8 cellular contexts compared by ENCODE assay signal in the genomic region with DNA sequence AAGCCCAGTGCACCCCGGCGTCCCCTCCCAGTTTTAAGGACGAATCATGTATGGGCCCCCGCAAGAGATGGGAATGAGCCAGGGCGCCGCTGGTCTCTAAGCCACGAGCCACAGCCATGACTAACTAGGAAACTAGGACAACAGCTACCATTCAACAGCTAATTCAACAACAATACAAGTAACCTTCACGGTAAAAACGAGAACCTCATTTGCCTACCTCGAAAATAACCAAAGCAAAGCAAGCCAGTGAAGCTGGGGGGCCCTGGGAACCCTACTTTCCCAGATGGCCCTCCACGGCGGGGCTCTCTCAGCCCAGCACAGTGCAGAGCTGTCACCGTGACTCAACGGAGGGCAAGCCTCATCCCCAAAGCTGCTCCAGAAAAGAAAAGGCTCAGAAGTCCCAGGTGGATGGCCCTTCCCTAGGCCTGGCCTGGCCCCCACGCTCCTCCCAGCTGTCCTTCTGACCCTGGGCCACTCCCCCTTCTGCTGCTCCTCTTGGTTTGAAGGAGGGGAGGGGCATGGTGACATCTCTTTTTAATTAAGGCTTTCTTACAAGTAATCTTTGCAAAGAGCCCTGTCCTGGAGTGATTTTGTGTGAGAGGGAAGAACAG.
A peak's percentile ranks its signal among the peaks of the same experiment; 100 is the strongest.
DNase-seq lines count a peak whose midpoint lies in the region; ATAC-seq lines count a peak whose summit lies in the region.

No MANE protein-coding gene starts in this region.

- H3K4me1 Mint-ChIP-seq in activated naive CD4-positive, alpha-beta T cell treated with anti-CD3 and anti-CD28 coated beads for 36 hours (ENCODE audit: low read depth): peaks cover 58% of the 10 kb centered on the region
- H3K4me1 Mint-ChIP-seq in activated CD8-positive, alpha-beta T cell treated with anti-CD3 and anti-CD28 coated beads, Interleukin-2, amount 10 ng/mL, durations not matched to agents 7 days and 5 days (ENCODE audit: low read depth): peaks cover 84% of the 10 kb centered on the region

- H3K4me3 ChIP-seq in skeletal muscle cell (ENCODE audit: low read depth, low read length): no peak overlapping the region

- H3K27me3 Mint-ChIP-seq in activated naive CD4-positive, alpha-beta T cell treated with anti-CD3 and anti-CD28 coated beads for 36 hours (ENCODE audit: low read depth): peaks cover 23% of the 10 kb centered on the region
- H3K27me3 Mint-ChIP-seq in activated CD8-positive, alpha-beta T cell treated with anti-CD3 and anti-CD28 coated beads, Interleukin-2, amount 10 ng/mL, durations not matched to agents 7 days and 5 days (ENCODE audit: low read depth): no peaks in the 10 kb centered on the region

- H3K9me3 Mint-ChIP-seq in activated naive CD4-positive, alpha-beta T cell treated with anti-CD3 and anti-CD28 coated beads for 36 hours: no peaks in the 10 kb centered on the region
- no peaks in the 10 kb centered on the region for H3K9me3 Mint-ChIP-seq in activated CD8-positive, alpha-beta T cell treated with anti-CD3 and anti-CD28 coated beads, Interleukin-2, amount 10 ng/mL, durations not matched to agents 7 days and 5 days (ENCODE audit: insufficient read depth)

- CTCF ChIA-PET in activated naive CD4-positive, alpha-beta T cell treated with anti-CD3 and anti-CD28 coated beads for 36 hours (lab: Charles Lee): interaction anchor here (1.2 to 2.6 kb wide), 4 partner anchors 21 to 132 kb away, joined by 3 to 13 read pairs (median 4); no protein-coding TSS in a partner anchor
- CTCF ChIA-PET in activated CD8-positive, alpha-beta T cell treated with anti-CD3 and anti-CD28 coated beads, Interleukin-2, amount 10 ng/mL, durations not matched to agents 7 days and 5 days (lab: Charles Lee): interaction anchor here (1.2 to 3.9 kb wide), 10 partner anchors 11 to 131 kb away, joined by 3 to 23 read pairs (median 4); partner anchors contain the start of gene HDAC4

- peak; percentile 65 for DNase-seq in activated naive CD4-positive, alpha-beta T cell treated with anti-CD3 and anti-CD28 coated beads for 36 hours
- no peak for DNase-seq in activated naive CD4-positive, alpha-beta T cell treated with anti-CD3 and anti-CD28 coated beads, Interleukin-2, amount 50 U/mL, for 16 hours
- DNase-seq in activated CD8-positive, alpha-beta T cell treated with anti-CD3 and anti-CD28 coated beads, Interleukin-2, amount 10 ng/mL, durations not matched to agents 7 days and 5 days: no peak
- DNase-seq in glomerular visceral epithelial cell (ENCODE audit: extremely low spot score): peak; percentile 54
- peak; percentile 53 for DNase-seq in skeletal muscle cell (ENCODE audit: low read depth)
- DNase-seq in kidney glomerular epithelial cell (lab: John Stamatoyannopoulos, UW): no peak

- peak overlapping the region; percentile 77 for H3K27ac Mint-ChIP-seq in activated naive CD4-positive, alpha-beta T cell treated with anti-CD3 and anti-CD28 coated beads for 36 hours
- peak overlapping the region; percentile 71 for H3K27ac Mint-ChIP-seq in activated CD8-positive, alpha-beta T cell treated with anti-CD3 and anti-CD28 coated beads, Interleukin-2, amount 10 ng/mL, durations not matched to agents 7 days and 5 days

- peak overlapping the region; percentile 51 for H3K4me3 Mint-ChIP-seq in activated naive CD4-positive, alpha-beta T cell treated with anti-CD3 and anti-CD28 coated beads for 36 hours
- H3K4me3 Mint-ChIP-seq in activated CD8-positive, alpha-beta T cell treated with anti-CD3 and anti-CD28 coated beads, Interleukin-2, amount 10 ng/mL, durations not matched to agents 7 days and 5 days: peak overlapping the region; percentile 9

- POLR2A ChIA-PET in activated CD8-positive, alpha-beta T cell treated with anti-CD3 and anti-CD28 coated beads, Interleukin-2, amount 10 ng/mL, durations not matched to agents 7 days and 5 days (lab: Charles Lee): interaction anchor here (0.7 to 3.0 kb wide), 6 partner anchors 14 to 47 kb away, joined by 3 to 9 read pairs (median 4); no protein-coding TSS in a partner anchor

- intact Hi-C loops in activated naive CD4-positive, alpha-beta T cell treated with anti-CD3 and anti-CD28 coated beads for 36 hours (cut with micrococcal nuclease): loop anchor here (1.0 to 2.0 kb wide), 8 partner anchors 7 to 126 kb away; partner anchors contain the start of gene HDAC4

- H3K36me3 Mint-ChIP-seq in activated naive CD4-positive, alpha-beta T cell treated with anti-CD3 and anti-CD28 coated beads for 36 hours (ENCODE audit: low read depth): peaks cover 4% of the 10 kb centered on the region
- peaks cover 11% of the 10 kb centered on the region for H3K36me3 Mint-ChIP-seq in activated CD8-positive, alpha-beta T cell treated with anti-CD3 and anti-CD28 coated beads, Interleukin-2, amount 10 ng/mL, durations not matched to agents 7 days and 5 days (ENCODE audit: low read depth)

- peak; percentile 25 for ATAC-seq in activated CD8-positive, alpha-beta T cell treated with anti-CD3 and anti-CD28 coated beads, Interleukin-2, amount 10 ng/mL, durations not matched to agents 7 days and 5 days
- no peak for ATAC-seq in HG02642 (IDR thresholded peaks at IDR 0.05; ENCODE audit: poor library complexity, unreplicated experiment)
- no peak for ATAC-seq in GM21576 (IDR thresholded peaks at IDR 0.05; ENCODE audit: unreplicated experiment)

Comparison
In these comparisons a context has a peak if more than half of its experiments do, and no peak if none do; other contexts are left out.
1. DNase-seq: peak in activated naive CD4-positive, alpha-beta T cell treated with anti-CD3 and anti-CD28 coated beads for 36 hours (single experiment), glomerular visceral epithelial cell (single experiment) and skeletal muscle cell (single experiment); none in activated naive CD4-positive, alpha-beta T cell treated with anti-CD3 and anti-CD28 coated beads, Interleukin-2, amount 50 U/mL, for 16 hours (single experiment), activated CD8-positive, alpha-beta T cell treated with anti-CD3 and anti-CD28 coated beads, Interleukin-2, amount 10 ng/mL, durations not matched to agents 7 days and 5 days (single experiment) and kidney glomerular epithelial cell (single experiment).